17 cellular contexts compared by ENCODE assay signal in genomic region chr2:219662566-219662965, GRCh38. TPM values are rescaled to one million over a fixed set of nuclear protein-coding genes. Genes with fewer than 3 reads are reported as not detected.
DNase-seq lines count a peak whose midpoint lies in the region; ATAC-seq and TF ChIP-seq lines count a peak whose summit lies in the region.
"Had no signal": no experiment of that assay in that cellular context is flagged by ENCODE, and none has a peak within 500 bp of the region (broad histone marks: within the 10 kb centered on the region; RNA-seq: fewer than 3 reads in every experiment).

No MANE protein-coding gene starts in this region.

- H3K36me3 ChIP-seq in GM23338 (ENCODE audit: insufficient read depth) (peaks cover 3% of the 10 kb centered on the region; the same call in 1 of the 2 replicates), PC-9 (ENCODE audit: low read depth) (no peaks in the 10 kb centered on the region), A673 (ENCODE audit: insufficient read depth, low read length, poor library complexity, severe bottlenecking) (no peaks in the 10 kb centered on the region)
- H3K36me3 ChIP-seq: left ventricle myocardium inferior had no signal

- H2AFZ ChIP-seq in GM23338 (no peak overlapping the region), PC-9 (0 out of 2 replicates have a peak overlapping the region, but pooled peaks have one; percentile 53)

- H3K27me3 Mint-ChIP-seq in GM23338 (ENCODE audit: insufficient read depth, low read depth, poor library complexity): peaks cover 9% of the 10 kb centered on the region
- H3K27me3 Mint-ChIP-seq in mesothelial cell of epicardium (ENCODE audit: low read depth): no peaks in the 10 kb centered on the region

- H3K27ac ChIP-seq in GM23338 (ENCODE audit: low read depth) (peak overlapping the region; percentile 65; the same call in 1 of the 2 replicates), PC-9 (peak overlapping the region; percentile 94), foreskin keratinocyte (peak overlapping the region; percentile 61), coronary artery (no peak overlapping the region), A673 (ENCODE audit: low read depth, low read length, poor library complexity, severe bottlenecking) (no peak overlapping the region)
- H3K27ac ChIP-seq: left ventricle myocardium inferior had no signal

- CTCF ChIA-PET in PC-9 (lab: Charles Lee): interaction anchor here (0.6 to 0.7 kb wide), 4 partner anchors 12 to 66 kb away, joined by 3 to 11 read pairs (median 5); no protein-coding TSS in a partner anchor
- CTCF ChIA-PET in A673 (lab: Charles Lee): no interaction called here

- H3K4me1 Mint-ChIP-seq in GM23338 (peaks cover 15% of the 10 kb centered on the region), mesothelial cell of epicardium (peaks cover 16% of the 10 kb centered on the region)

- H3K9me2 ChIP-seq in GM23338 (ENCODE audit: insufficient read depth): no peaks in the 10 kb centered on the region
- no peaks in the 10 kb centered on the region for H3K9me2 ChIP-seq in PC-9 (ENCODE audit: insufficient read depth)

- H4K20me1 ChIP-seq in GM23338 (replicated peaks; ENCODE audit: insufficient read depth) (no peaks in the 10 kb centered on the region), PC-9 (ENCODE audit: insufficient read depth) (no peaks in the 10 kb centered on the region)

- H3K27ac Mint-ChIP-seq in GM23338 (no peak overlapping the region), mesothelial cell of epicardium (peak overlapping the region; percentile 41)
- H3K27ac Mint-ChIP-seq: activated CD8-positive, alpha-beta T cell treated with anti-CD3 and anti-CD28 coated beads for 36 hours; activated naive CD8-positive, alpha-beta T cell had no signal

- POLR2A ChIA-PET in PC-9 (lab: Charles Lee; ENCODE audit: unreplicated experiment): interaction anchor here (0.7 to 1.6 kb wide), 5 partner anchors 18 to 1372 kb away, joined by 4 to 16 read pairs (median 8); no protein-coding TSS in a partner anchor
- POLR2A ChIA-PET in A673 (lab: Charles Lee; ENCODE audit: low non-redundant PET): no interaction called here

- no peaks in the 10 kb centered on the region for H3K4me1 ChIP-seq in GM23338 (ENCODE audit: insufficient read depth)
- H3K4me1 ChIP-seq in PC-9 (replicated peaks; ENCODE audit: insufficient read depth): peaks cover 29% of the 10 kb centered on the region
- H3K4me1 ChIP-seq in foreskin keratinocyte: peaks cover 33% of the 10 kb centered on the region
- H3K4me1 ChIP-seq in A673 (ENCODE audit: insufficient read depth, low read length, poor library complexity, severe bottlenecking): no peaks in the 10 kb centered on the region

- H3K4me2 ChIP-seq in GM23338 (no peak overlapping the region), PC-9 (peak overlapping the region; percentile 54)

- H3K9me3 Mint-ChIP-seq in GM23338: peaks cover 19% of the 10 kb centered on the region
- peaks cover 28% of the 10 kb centered on the region for H3K9me3 Mint-ChIP-seq in mesothelial cell of epicardium

- intact Hi-C loops in PC-9 (cut with micrococcal nuclease; ENCODE audit: unreplicated experiment): loop anchor here (1.0 to 2.0 kb wide), 4 partner anchors 20 to 66 kb away; no protein-coding TSS in a partner anchor
- intact Hi-C loops in A673 (cut with micrococcal nuclease; ENCODE audit: unreplicated experiment): no loop called here

- ATAC-seq in GM23338 (peak; percentile 77), foreskin keratinocyte (no peak), HG02840 (IDR thresholded peaks at IDR 0.05; ENCODE audit: low FRiP score, unreplicated experiment) (no peak), GM19397 (IDR thresholded peaks at IDR 0.05; ENCODE audit: unreplicated experiment) (no peak)
- ATAC-seq: activated CD8-positive, alpha-beta T cell treated with anti-CD3 and anti-CD28 coated beads for 36 hours; activated T-cell treated with anti-CD3 and anti-CD28 coated beads, Interleukin-2, amount 50 U/mL, for 4 hours; Panc1 had no signal

- H3K27me3 ChIP-seq in GM23338 (ENCODE audit: insufficient read depth) (no peaks in the 10 kb centered on the region), PC-9 (ENCODE audit: insufficient read depth, low read depth) (no peaks in the 10 kb centered on the region), foreskin keratinocyte (no peaks in the 10 kb centered on the region), A673 (replicated peaks; ENCODE audit: insufficient read depth, low read depth, low read length, poor library complexity) (peaks cover 16% of the 10 kb centered on the region)

- no peak overlapping the region; the same call in 2 of the 3 replicates for H3K4me3 Mint-ChIP-seq in GM23338
- no peak overlapping the region for H3K4me3 Mint-ChIP-seq in mesothelial cell of epicardium
- H3K4me3 Mint-ChIP-seq: activated CD8-positive, alpha-beta T cell treated with anti-CD3 and anti-CD28 coated beads for 36 hours; activated naive CD8-positive, alpha-beta T cell; activated T-cell treated with anti-CD3 and anti-CD28 coated beads, Interleukin-2, amount 50 U/mL, for 4 hours had no signal

- BruUV-seq in PC-9 (replicated peaks; lab: Mats Ljungman, UMichigan) (no TSS peak), A673 (replicated peaks; lab: Mats Ljungman, UMichigan) (no TSS peak)

- H3K36me3 Mint-ChIP-seq in GM23338 (ENCODE audit: low read depth): peaks cover 16% of the 10 kb centered on the region
- peaks cover 10% of the 10 kb centered on the region for H3K36me3 Mint-ChIP-seq in mesothelial cell of epicardium
- H3K36me3 Mint-ChIP-seq: activated naive CD8-positive, alpha-beta T cell; brain had no signal

- H3K9me3 ChIP-seq in PC-9 (ENCODE audit: insufficient read depth, low read depth): peaks cover 13% of the 10 kb centered on the region; the same call in 1 of the 2 replicates
- no peaks in the 10 kb centered on the region for H3K9me3 ChIP-seq in A673 (ENCODE audit: low read depth, low read length, poor library complexity, severe bottlenecking)

- H3K4me3 ChIP-seq in GM23338 (no peak overlapping the region), PC-9 (no peak overlapping the region), coronary artery (no peak overlapping the region), A673 (ENCODE audit: low read depth, low read length, poor library complexity, severe bottlenecking) (no peak overlapping the region)
- H3K4me3 ChIP-seq: left ventricle myocardium inferior had no signal

- H3K79me2 ChIP-seq in GM23338 (replicated peaks; ENCODE audit: insufficient read depth) (no peaks in the 10 kb centered on the region), PC-9 (ENCODE audit: low read depth) (no peaks in the 10 kb centered on the region)

- TF ChIP-seq CTCF in GM23338 (conservative IDR thresholded peaks at IDR 0.05; ENCODE audit: low read depth in 2 of 2) (no peak), PC-9 (conservative IDR thresholded peaks at IDR 0.05) (no peak), foreskin keratinocyte (conservative IDR thresholded peaks at IDR 0.05) (no peak), mesothelial cell of epicardium (IDR thresholded peaks at IDR 0.05; ENCODE audit: unreplicated experiment) (no peak), coronary artery (IDR thresholded peaks at IDR 0.05) (no peak), A673 (conservative IDR thresholded peaks at IDR 0.05; ENCODE audit: low read depth, low read length) (no peak)

- no peaks in the 10 kb centered on the region for H3F3A ChIP-seq in GM23338 (replicated peaks; ENCODE audit: low read depth)
- peaks cover 34% of the 10 kb centered on the region for H3F3A ChIP-seq in PC-9 (ENCODE audit: insufficient read depth, low read depth)

- DNase-seq in GM23338 (ENCODE audit: low spot score) (peak; percentile 78), PC-9 (peak; percentile 69 to 87), foreskin keratinocyte (peak in 1 of 2 donors; percentile 68), mesothelial cell of epicardium (ENCODE audit: low spot score in 2 of 2, unreplicated experiment in 2 of 2) (no peak), coronary artery (ENCODE audit: low spot score) (no peak), A673 (ENCODE audit: low spot score) (no peak)
- DNase-seq: activated CD8-positive, alpha-beta T cell treated with anti-CD3 and anti-CD28 coated beads for 36 hours; activated T-cell treated with anti-CD3 and anti-CD28 coated beads, Interleukin-2, amount 50 U/mL, for 4 hours; left ventricle myocardium inferior; NCI-H1694; NCI-H82; T-helper 2 cell had no signal

TF ChIP-seq in GM23338, 12 proteins besides CTCF, POLR2A, EP300 and RAD21 (continues in another document):
- no peak for TF ChIP-seq EZH2 (IDR thresholded peaks at IDR 0.05; ENCODE audit: low read depth, unreplicated experiment)

RNA-seq across cellular contexts. Expression of gene SLC4A3, which starts 35.1 kb away (rescaled TPM):
- total RNA-seq in GM23338 (2014; rRNA removed; shearing (Covaris generic)): 5.6 and 6.8 TPM in 2 replicates
- polyA plus RNA-seq in GM23338 (2016; fragmentation: Nextera tagmentation; extraction: Ambion mirVana): 3.6 and 3.9 TPM in 2 replicates
- 7.3 and 9.0 TPM in 2 replicates for total RNA-seq in PC-9 (2021)
- total RNA-seq in foreskin keratinocyte: 14.4 and 17.1 TPM in 2 replicates
- 10.8 and 11.1 TPM in 2 replicates for polyA plus RNA-seq in foreskin keratinocyte
- 23.6 to 25.7 TPM (median 25.7 TPM) in 3 replicates for total RNA-seq in mesothelial cell of epicardium
- 0.52 and 1.5 TPM in 2 replicates for total RNA-seq in A673 (2021)
- total RNA-seq: activated CD8-positive, alpha-beta T cell treated with anti-CD3 and anti-CD28 coated beads for 36 hours had no signal

Comparison
In these comparisons a context has a peak if more than half of its experiments do, and no peak if none do; other contexts are left out.
1. DNase-seq: peak in GM23338 (single experiment) and PC-9 (2 of 2); none in mesothelial cell of epicardium (0 of 2), coronary artery (single experiment) and A673 (single experiment).
2. H3K27ac ChIP-seq: peak in GM23338 (single experiment), PC-9 (single experiment) and foreskin keratinocyte (single experiment); none in coronary artery (0 of 2) and A673 (single experiment).